1 cellular context compared by ENCODE assay signal in the genomic region with DNA sequence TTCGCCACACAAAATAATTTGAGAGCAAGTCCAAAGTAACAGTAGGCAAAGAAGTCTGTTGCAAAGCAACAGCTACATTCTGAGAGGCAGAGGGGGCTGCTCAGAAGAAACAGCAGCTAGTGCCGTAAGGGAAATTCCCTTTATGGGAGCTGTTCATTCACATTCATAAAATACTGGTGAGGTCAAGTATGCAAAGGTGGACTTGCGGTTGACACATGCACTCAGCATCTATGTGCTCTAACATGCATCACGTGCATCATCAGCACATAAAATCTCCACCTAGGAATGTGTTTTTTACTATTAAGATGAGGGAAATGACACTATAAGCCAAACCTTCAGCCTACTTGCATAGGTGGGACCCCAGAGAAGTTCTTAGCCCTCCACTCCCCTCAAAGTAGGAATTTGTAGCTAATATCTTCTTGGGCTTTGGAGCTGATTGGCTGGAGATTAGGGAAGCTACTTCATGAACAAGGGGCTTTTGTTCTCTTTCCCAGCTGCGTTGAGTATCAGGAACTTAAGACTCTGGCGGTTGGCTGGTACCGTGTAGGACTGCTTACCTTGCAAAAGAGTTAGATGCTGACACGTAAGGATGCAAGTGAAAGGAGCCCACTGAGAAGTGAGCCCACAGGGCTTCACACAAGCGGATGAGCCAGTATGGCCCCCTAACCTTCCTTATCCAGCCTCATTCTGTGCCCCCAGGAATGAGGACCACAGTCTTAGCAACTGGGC.
TF ChIP-seq lines count a peak whose summit lies in the region.

No MANE protein-coding gene starts in this region.

TF ChIP-seq in GM23338, 12 proteins besides CTCF, POLR2A, EP300 and RAD21:
- no peak for TF ChIP-seq ZNF331 (CRISPR knock-in tag; IDR thresholded peaks at IDR 0.05; ENCODE audit: low read depth)
- TF ChIP-seq STAT1 (IDR thresholded peaks at IDR 0.05; ENCODE audit: unreplicated experiment), result no peak
- TF ChIP-seq JUNB (IDR thresholded peaks at IDR 0.05; ENCODE audit: unreplicated experiment), result no peak
- no peak for TF ChIP-seq CREB1 (CRISPR knock-in tag; IDR thresholded peaks at IDR 0.05; ENCODE audit: low read depth)
- TF ChIP-seq, protein P1, sequence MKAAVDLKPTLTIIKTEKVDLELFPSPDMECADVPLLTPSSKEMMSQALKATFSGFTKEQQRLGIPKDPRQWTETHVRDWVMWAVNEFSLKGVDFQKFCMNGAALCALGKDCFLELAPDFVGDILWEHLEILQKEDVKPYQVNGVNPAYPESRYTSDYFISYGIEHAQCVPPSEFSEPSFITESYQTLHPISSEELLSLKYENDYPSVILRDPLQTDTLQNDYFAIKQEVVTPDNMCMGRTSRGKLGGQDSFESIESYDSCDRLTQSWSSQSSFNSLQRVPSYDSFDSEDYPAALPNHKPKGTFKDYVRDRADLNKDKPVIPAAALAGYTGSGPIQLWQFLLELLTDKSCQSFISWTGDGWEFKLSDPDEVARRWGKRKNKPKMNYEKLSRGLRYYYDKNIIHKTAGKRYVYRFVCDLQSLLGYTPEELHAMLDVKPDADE (IDR thresholded peaks at IDR 0.05), result no peak
- TF ChIP-seq POLR2AphosphoS5 (IDR thresholded peaks at IDR 0.05; ENCODE audit: low read depth), result no peak
- no peak for TF ChIP-seq ZNF114 (CRISPR knock-in tag; IDR thresholded peaks at IDR 0.05)
- TF ChIP-seq NANOG (IDR thresholded peaks at IDR 0.05; ENCODE audit: borderline replicate concordance), result no peak
- no peak for TF ChIP-seq EZH2phosphoT487 (IDR thresholded peaks at IDR 0.05; ENCODE audit: unreplicated experiment)
- TF ChIP-seq, protein P2, sequence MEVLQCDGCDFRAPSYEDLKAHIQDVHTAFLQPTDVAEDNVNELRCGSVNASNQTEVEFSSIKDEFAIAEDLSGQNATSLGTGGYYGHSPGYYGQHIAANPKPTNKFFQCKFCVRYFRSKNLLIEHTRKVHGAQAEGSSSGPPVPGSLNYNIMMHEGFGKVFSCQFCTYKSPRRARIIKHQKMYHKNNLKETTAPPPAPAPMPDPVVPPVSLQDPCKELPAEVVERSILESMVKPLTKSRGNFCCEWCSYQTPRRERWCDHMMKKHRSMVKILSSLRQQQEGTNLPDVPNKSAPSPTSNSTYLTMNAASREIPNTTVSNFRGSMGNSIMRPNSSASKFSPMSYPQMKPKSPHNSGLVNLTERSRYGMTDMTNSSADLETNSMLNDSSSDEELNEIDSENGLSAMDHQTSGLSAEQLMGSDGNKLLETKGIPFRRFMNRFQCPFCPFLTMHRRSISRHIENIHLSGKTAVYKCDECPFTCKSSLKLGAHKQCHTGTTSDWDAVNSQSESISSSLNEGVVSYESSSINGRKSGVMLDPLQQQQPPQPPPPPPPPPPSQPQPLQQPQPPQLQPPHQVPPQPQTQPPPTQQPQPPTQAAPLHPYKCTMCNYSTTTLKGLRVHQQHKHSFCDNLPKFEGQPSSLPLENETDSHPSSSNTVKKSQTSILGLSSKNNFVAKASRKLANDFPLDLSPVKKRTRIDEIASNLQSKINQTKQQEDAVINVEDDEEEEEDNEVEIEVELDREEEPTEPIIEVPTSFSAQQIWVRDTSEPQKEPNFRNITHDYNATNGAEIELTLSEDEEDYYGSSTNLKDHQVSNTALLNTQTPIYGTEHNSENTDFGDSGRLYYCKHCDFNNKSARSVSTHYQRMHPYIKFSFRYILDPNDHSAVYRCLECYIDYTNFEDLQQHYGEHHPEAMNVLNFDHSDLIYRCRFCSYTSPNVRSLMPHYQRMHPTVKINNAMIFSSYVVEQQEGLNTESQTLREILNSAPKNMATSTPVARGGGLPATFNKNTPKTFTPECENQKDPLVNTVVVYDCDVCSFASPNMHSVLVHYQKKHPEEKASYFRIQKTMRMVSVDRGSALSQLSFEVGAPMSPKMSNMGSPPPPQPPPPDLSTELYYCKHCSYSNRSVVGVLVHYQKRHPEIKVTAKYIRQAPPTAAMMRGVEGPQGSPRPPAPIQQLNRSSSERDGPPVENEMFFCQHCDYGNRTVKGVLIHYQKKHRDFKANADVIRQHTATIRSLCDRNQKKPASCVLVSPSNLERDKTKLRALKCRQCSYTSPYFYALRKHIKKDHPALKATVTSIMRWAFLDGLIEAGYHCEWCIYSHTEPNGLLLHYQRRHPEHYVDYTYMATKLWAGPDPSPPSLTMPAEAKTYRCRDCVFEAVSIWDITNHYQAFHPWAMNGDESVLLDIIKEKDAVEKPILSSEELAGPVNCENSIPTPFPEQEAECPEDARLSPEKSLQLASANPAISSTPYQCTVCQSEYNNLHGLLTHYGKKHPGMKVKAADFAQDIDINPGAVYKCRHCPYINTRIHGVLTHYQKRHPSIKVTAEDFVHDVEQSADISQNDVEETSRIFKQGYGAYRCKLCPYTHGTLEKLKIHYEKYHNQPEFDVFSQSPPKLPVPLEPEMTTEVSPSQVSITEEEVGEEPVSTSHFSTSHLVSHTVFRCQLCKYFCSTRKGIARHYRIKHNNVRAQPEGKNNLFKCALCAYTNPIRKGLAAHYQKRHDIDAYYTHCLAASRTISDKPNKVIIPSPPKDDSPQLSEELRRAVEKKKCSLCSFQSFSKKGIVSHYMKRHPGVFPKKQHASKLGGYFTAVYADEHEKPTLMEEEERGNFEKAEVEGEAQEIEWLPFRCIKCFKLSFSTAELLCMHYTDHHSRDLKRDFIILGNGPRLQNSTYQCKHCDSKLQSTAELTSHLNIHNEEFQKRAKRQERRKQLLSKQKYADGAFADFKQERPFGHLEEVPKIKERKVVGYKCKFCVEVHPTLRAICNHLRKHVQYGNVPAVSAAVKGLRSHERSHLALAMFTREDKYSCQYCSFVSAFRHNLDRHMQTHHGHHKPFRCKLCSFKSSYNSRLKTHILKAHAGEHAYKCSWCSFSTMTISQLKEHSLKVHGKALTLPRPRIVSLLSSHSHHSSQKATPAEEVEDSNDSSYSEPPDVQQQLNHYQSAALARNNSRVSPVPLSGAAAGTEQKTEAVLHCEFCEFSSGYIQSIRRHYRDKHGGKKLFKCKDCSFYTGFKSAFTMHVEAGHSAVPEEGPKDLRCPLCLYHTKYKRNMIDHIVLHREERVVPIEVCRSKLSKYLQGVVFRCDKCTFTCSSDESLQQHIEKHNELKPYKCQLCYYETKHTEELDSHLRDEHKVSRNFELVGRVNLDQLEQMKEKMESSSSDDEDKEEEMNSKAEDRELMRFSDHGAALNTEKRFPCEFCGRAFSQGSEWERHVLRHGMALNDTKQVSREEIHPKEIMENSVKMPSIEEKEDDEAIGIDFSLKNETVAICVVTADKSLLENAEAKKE (CRISPR knock-in tag; IDR thresholded peaks at IDR 0.05), result no peak
- no peak for TF ChIP-seq EZH2 (IDR thresholded peaks at IDR 0.05; ENCODE audit: low read depth, unreplicated experiment)
